In genomic region chrX:123859828-123860505, GRCh38 we compare ENCODE assay signal across 1 cellular context.
TF ChIP-seq lines count a peak whose summit lies in the region.

Gene XIAP (plus strand): TSS chrX:123860053. CDS start chrX:123885663, 25,610 bp downstream.

TF ChIP-seq in K562, 482 proteins besides CTCF, POLR2A, EP300 and RAD21 (continued from another document and continues in another):
- TF ChIP-seq, protein P1, sequence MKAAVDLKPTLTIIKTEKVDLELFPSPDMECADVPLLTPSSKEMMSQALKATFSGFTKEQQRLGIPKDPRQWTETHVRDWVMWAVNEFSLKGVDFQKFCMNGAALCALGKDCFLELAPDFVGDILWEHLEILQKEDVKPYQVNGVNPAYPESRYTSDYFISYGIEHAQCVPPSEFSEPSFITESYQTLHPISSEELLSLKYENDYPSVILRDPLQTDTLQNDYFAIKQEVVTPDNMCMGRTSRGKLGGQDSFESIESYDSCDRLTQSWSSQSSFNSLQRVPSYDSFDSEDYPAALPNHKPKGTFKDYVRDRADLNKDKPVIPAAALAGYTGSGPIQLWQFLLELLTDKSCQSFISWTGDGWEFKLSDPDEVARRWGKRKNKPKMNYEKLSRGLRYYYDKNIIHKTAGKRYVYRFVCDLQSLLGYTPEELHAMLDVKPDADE (conservative IDR thresholded peaks at IDR 0.05; ENCODE audit: control insufficient read depth, low read depth, low read length) = no peak; the same call in 1 of the 2 replicates
- TF ChIP-seq CBFA2T3 (IDR thresholded peaks at IDR 0.05) = no peak
- TF ChIP-seq PRMT5 (CRISPR knock-in tag; IDR thresholded peaks at IDR 0.05) = no peak
- no peak for TF ChIP-seq ZFP1 (CRISPR knock-in tag; IDR thresholded peaks at IDR 0.05)
- TF ChIP-seq, protein P2, sequence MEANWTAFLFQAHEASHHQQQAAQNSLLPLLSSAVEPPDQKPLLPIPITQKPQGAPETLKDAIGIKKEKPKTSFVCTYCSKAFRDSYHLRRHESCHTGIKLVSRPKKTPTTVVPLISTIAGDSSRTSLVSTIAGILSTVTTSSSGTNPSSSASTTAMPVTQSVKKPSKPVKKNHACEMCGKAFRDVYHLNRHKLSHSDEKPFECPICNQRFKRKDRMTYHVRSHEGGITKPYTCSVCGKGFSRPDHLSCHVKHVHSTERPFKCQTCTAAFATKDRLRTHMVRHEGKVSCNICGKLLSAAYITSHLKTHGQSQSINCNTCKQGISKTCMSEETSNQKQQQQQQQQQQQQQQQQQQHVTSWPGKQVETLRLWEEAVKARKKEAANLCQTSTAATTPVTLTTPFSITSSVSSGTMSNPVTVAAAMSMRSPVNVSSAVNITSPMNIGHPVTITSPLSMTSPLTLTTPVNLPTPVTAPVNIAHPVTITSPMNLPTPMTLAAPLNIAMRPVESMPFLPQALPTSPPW (CRISPR knock-in tag; IDR thresholded peaks at IDR 0.05) = peak; percentile 98
- TF ChIP-seq RUNX1 (IDR thresholded peaks at IDR 0.05; ENCODE audit: low read depth) = 0 out of 2 replicates have a peak, but pooled peaks have one; percentile 53
- no peak for TF ChIP-seq IRF9 (tag; IDR thresholded peaks at IDR 0.05)
- TF ChIP-seq, protein P3, sequence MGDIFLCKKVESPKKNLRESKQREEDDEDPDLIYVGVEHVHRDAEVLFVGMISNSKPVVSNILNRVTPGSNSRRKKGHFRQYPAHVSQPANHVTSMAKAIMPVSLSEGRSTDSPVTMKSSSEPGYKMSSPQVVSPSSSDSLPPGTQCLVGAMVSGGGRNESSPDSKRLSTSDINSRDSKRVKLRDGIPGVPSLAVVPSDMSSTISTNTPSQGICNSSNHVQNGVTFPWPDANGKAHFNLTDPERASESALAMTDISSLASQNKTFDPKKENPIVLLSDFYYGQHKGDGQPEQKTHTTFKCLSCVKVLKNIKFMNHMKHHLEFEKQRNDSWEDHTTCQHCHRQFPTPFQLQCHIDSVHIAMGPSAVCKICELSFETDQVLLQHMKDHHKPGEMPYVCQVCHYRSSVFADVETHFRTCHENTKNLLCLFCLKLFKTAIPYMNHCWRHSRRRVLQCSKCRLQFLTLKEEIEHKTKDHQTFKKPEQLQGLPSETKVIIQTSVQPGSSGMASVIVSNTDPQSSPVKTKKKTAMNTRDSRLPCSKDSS (IDR thresholded peaks at IDR 0.05; ENCODE audit: low read depth, partially characterized antibody) = no peak
- no peak for TF ChIP-seq KAT8 (IDR thresholded peaks at IDR 0.05; ENCODE audit: low read depth)
- TF ChIP-seq, protein P4, sequence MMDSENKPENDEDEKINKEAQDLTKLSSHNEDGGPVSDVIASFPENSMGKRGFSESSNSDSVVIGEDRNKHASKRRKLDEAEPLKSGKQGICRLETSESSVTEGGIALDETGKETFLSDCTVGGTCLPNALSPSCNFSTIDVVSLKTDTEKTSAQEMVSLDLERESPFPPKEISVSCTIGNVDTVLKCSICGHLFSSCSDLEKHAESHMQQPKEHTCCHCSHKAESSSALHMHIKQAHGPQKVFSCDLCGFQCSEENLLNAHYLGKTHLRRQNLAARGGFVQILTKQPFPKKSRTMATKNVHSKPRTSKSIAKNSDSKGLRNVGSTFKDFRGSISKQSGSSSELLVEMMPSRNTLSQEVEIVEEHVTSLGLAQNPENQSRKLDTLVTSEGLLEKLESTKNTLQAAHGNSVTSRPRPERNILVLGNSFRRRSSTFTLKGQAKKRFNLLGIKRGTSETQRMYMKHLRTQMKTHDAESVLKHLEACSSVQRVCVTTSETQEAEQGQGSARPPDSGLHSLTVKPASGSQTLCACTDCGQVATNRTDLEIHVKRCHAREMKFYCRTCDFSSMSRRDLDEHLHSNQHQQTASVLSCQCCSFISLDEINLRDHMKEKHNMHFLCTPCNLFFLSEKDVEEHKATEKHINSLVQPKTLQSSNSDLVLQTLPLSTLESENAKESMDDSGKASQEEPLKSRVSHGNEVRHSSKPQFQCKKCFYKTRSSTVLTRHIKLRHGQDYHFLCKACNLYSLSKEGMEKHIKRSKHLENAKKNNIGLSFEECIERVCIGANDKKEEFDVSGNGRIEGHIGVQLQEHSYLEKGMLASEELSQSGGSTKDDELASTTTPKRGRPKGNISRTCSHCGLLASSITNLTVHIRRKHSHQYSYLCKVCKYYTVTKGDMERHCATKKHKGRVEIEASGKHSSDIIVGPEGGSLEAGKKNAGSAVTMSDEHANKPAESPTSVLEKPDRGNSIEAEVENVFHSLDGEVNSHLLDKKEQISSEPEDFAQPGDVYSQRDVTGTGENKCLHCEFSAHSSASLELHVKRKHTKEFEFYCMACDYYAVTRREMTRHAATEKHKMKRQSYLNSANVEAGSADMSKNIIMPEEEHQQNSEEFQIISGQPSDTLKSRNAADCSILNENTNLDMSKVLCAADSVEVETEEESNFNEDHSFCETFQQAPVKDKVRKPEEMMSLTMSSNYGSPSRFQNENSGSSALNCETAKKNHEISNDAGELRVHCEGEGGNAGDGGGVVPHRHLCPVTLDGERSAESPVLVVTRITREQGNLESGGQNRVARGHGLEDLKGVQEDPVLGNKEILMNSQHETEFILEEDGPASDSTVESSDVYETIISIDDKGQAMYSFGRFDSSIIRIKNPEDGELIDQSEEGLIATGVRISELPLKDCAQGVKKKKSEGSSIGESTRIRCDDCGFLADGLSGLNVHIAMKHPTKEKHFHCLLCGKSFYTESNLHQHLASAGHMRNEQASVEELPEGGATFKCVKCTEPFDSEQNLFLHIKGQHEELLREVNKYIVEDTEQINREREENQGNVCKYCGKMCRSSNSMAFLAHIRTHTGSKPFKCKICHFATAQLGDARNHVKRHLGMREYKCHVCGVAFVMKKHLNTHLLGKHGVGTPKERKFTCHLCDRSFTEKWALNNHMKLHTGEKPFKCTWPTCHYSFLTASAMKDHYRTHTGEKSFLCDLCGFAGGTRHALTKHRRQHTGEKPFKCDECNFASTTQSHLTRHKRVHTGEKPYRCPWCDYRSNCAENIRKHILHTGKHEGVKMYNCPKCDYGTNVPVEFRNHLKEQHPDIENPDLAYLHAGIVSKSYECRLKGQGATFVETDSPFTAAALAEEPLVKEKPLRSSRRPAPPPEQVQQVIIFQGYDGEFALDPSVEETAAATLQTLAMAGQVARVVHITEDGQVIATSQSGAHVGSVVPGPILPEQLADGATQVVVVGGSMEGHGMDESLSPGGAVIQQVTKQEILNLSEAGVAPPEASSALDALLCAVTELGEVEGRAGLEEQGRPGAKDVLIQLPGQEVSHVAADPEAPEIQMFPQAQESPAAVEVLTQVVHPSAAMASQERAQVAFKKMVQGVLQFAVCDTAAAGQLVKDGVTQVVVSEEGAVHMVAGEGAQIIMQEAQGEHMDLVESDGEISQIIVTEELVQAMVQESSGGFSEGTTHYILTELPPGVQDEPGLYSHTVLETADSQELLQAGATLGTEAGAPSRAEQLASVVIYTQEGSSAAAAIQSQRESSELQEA (IDR thresholded peaks at IDR 0.05; ENCODE audit: low read depth) = no peak
- TF ChIP-seq TEAD2 (tag; IDR thresholded peaks at IDR 0.05) = no peak
- no peak for TF ChIP-seq ZNF23 (CRISPR knock-in tag; IDR thresholded peaks at IDR 0.05)
- TF ChIP-seq ARHGAP35 (IDR thresholded peaks at IDR 0.05; ENCODE audit: partially characterized antibody) = no peak
- TF ChIP-seq ZNF165 (CRISPR knock-in tag; IDR thresholded peaks at IDR 0.05; ENCODE audit: borderline replicate concordance) = no peak
- TF ChIP-seq ZBTB8A (IDR thresholded peaks at IDR 0.05; ENCODE audit: partially characterized antibody) = no peak
- no peak for TF ChIP-seq CC2D1A (IDR thresholded peaks at IDR 0.05)
- TF ChIP-seq GATAD2A (IDR thresholded peaks at IDR 0.05) = no peak
- no peak for TF ChIP-seq GATAD2B (IDR thresholded peaks at IDR 0.05; ENCODE audit: borderline replicate concordance)
- TF ChIP-seq ZNF57 (CRISPR knock-in tag; IDR thresholded peaks at IDR 0.05) = no peak
- no peak; the same call in 1 of the 2 replicates for TF ChIP-seq ESRRA (IDR thresholded peaks at IDR 0.05; ENCODE audit: borderline replicate concordance, low read depth)
- no peak for TF ChIP-seq KAT2B (IDR thresholded peaks at IDR 0.05; ENCODE audit: low read depth, low read length)
- TF ChIP-seq POLR3G (IDR thresholded peaks at IDR 0.05; ENCODE audit: extremely low read depth, insufficient read length, insufficient replicate concordance) = no peak
- peak; percentile 80 for TF ChIP-seq MYC (IDR thresholded peaks at IDR 0.05; ENCODE audit: low read depth, low read length)
- no peak for TF ChIP-seq MYC (CRISPR knock-in tag; IDR thresholded peaks at IDR 0.05; ENCODE audit: borderline replicate concordance, low read depth)
- peak; percentile 68 for TF ChIP-seq KDM5B (IDR thresholded peaks at IDR 0.05; ENCODE audit: insufficient replicate concordance, low read depth, low read length)
- 0 out of 2 replicates have a peak, but pooled peaks have one; percentile 19 for TF ChIP-seq CREB1 (IDR thresholded peaks at IDR 0.05)
- peak; percentile 53; the same call in 1 of the 2 replicates for TF ChIP-seq CREB1 (CRISPR knock-in tag; IDR thresholded peaks at IDR 0.05)
- no peak for TF ChIP-seq ZNF695 (CRISPR knock-in tag; IDR thresholded peaks at IDR 0.05)
- no peak for TF ChIP-seq GTF2F1 (IDR thresholded peaks at IDR 0.05; ENCODE audit: low read depth, low read length)
- no peak for TF ChIP-seq DLX4 (CRISPR knock-in tag; IDR thresholded peaks at IDR 0.05)
- TF ChIP-seq, protein P5, sequence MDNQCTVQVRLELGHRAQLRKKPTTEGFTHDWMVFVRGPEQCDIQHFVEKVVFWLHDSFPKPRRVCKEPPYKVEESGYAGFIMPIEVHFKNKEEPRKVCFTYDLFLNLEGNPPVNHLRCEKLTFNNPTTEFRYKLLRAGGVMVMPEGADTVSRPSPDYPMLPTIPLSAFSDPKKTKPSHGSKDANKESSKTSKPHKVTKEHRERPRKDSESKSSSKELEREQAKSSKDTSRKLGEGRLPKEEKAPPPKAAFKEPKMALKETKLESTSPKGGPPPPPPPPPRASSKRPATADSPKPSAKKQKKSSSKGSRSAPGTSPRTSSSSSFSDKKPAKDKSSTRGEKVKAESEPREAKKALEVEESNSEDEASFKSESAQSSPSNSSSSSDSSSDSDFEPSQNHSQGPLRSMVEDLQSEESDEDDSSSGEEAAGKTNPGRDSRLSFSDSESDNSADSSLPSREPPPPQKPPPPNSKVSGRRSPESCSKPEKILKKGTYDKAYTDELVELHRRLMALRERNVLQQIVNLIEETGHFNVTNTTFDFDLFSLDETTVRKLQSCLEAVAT (IDR thresholded peaks at IDR 0.05) = peak in 1 of 2 experiments; percentile 60; a peak in 1 of 4 replicates
- no peak for TF ChIP-seq ZNF436 (CRISPR knock-in tag; IDR thresholded peaks at IDR 0.05)
- peak; percentile 78; the same call in 1 of the 2 replicates for TF ChIP-seq CREB3L1 (IDR thresholded peaks at IDR 0.05; ENCODE audit: borderline replicate concordance, low read depth)
- TF ChIP-seq GMEB1 (CRISPR knock-in tag; IDR thresholded peaks at IDR 0.05) = no peak
- no peak for TF ChIP-seq DEAF1 (CRISPR knock-in tag; IDR thresholded peaks at IDR 0.05)
- TF ChIP-seq HNRNPK (IDR thresholded peaks at IDR 0.05; ENCODE audit: low read depth, low read length, poor library complexity, severe bottlenecking) = peak; percentile 55
